In the genomic region with DNA sequence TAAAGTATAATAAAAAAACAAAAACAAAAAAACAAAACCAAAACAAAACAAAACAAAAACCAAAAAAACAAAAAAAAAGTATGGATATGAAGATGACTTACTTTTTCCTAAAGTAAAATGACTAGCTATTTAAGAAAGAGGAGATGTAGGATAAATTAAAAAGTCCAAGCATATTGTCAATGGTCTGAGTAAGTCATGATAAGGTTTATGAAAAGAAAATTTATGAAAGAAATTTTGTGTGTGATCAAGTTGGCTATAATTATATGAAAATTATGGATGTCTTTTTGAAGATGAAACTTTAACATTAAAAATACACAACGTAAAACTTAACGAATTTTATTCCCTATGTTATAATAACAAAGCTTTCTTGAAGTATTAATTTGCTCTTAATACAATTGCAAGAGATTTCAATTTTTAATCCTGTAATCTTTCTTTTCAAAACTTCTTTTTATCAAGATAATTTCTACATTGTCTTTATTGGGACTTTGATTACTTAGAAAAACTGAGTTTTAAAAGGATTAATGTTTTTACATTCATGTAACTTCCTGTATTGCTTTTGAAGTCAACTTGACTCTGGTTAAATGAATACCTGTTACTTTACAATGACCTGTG, we compare ENCODE assay signal across 19 cellular contexts.
DNase-seq lines count a peak whose midpoint lies in the region; ATAC-seq, FAIRE-seq and TF ChIP-seq lines count a peak whose summit lies in the region.
"Had no signal": no experiment of that assay in that cellular context is flagged by ENCODE, and none has a peak within 500 bp of the region (broad histone marks: within the 10 kb centered on the region; RNA-seq: fewer than 3 reads in every experiment).

No MANE protein-coding gene starts in this region.

- no peak overlapping the region for H3K9ac ChIP-seq in HepG2 (ENCODE audit: insufficient read depth, low read depth, low read length)
- H3K9ac ChIP-seq: SK-N-SH had no signal

- no peak overlapping the region for H3K27ac ChIP-seq in HepG2 (ENCODE audit: extremely low read length, insufficient read depth, low read length)
- no peak overlapping the region for H3K27ac ChIP-seq in right lobe of liver
- H3K27ac ChIP-seq: C4-2B had no signal

- intact Hi-C loops in HepG2 (cut with micrococcal nuclease; ENCODE audit: unreplicated experiment) (no loop called here), right lobe of liver (cut with DNase I) (no loop called here)

- POLR2A ChIA-PET in HepG2 (lab: Yijun Ruan, JAX): no interaction called here

- BruUV-seq in HepG2 (replicated peaks; lab: Mats Ljungman, UMichigan): no TSS peak

- no peaks in the 10 kb centered on the region for H4K20me1 ChIP-seq in HepG2 (ENCODE audit: insufficient read depth, low read length)

- H3K9me3 ChIP-seq in HepG2 (ENCODE audit: low read length): peaks cover 38% of the 10 kb centered on the region
- H3K9me3 ChIP-seq in right lobe of liver: peaks cover 0 to 6% (median 0%) of the 10 kb centered on the region in 4 donors

- no peak for TF ChIP-seq POLR2A in HepG2 (IDR thresholded peaks at IDR 0.05; ENCODE audit: insufficient read depth in 1 of 2, low read depth in 2 of 2, low read length in 2 of 2)
- TF ChIP-seq POLR2A in right lobe of liver (IDR thresholded peaks at IDR 0.05): no peak

- H3K4me2 ChIP-seq in HepG2 (ENCODE audit: low read depth, low read length): no peak overlapping the region
- H3K4me2 ChIP-seq: SK-N-SH had no signal

- H3K27me3 ChIP-seq in HepG2 (ENCODE audit: control insufficient read depth in 1 of 2, insufficient read depth in 2 of 2, low read length in 2 of 2) (no peaks in the 10 kb centered on the region), right lobe of liver (no peaks in the 10 kb centered on the region)

- H3K4me3 ChIP-seq in HepG2 (replicated peaks in 1 of 3; ENCODE audit: insufficient read depth in 1 of 3, low read depth in 2 of 3, low read length in 3 of 3) (no peak overlapping the region), right lobe of liver (no peak overlapping the region)

- no peaks in the 10 kb centered on the region for H3K36me3 ChIP-seq in HepG2 (replicated peaks in 1 of 2; ENCODE audit: control insufficient read depth in 1 of 2, insufficient read depth in 2 of 2, low read length in 2 of 2)
- H3K36me3 ChIP-seq in right lobe of liver: no peaks in the 10 kb centered on the region

- TF ChIP-seq CTCF in HepG2 (CRISPR knock-in tag; IDR thresholded peaks at IDR 0.05) (no peak), right lobe of liver (IDR thresholded peaks at IDR 0.05) (no peak)

- DNase-seq in HepG2 (ENCODE audit: low spot score) (no peak), right lobe of liver (no peak), NCI-H226 (peak; percentile 13), SK-N-DZ (ENCODE audit: low spot score) (no peak), globus pallidus (ENCODE audit: low spot score) (no peak)
- DNase-seq: DMS153, Karpas-422, NCI-H1105 treated with DMSO at 0.1 percent for 48 hours, NCI-H1694 treated with DMSO at 0.1 percent for 48 hours, NCI-H510A, NCI-H774, Right ventricle myocardium superior, SK-N-SH, T-helper 1 cell had no signal

- no peak for TF ChIP-seq RAD21 in HepG2 (CRISPR knock-in tag; IDR thresholded peaks at IDR 0.05)

- no peaks in the 10 kb centered on the region for H3K79me2 ChIP-seq in HepG2 (ENCODE audit: insufficient read depth, low read length)

- H3K4me1 ChIP-seq in HepG2 (ENCODE audit: insufficient read depth, low read length) (no peaks in the 10 kb centered on the region), right lobe of liver (no peaks in the 10 kb centered on the region)

- TF ChIP-seq EP300 in HepG2 (IDR thresholded peaks at IDR 0.05; ENCODE audit: low read depth in 2 of 2, low read length in 2 of 2): no peak
- no peak for TF ChIP-seq EP300 in HepG2 (CRISPR knock-in tag; IDR thresholded peaks at IDR 0.05; ENCODE audit: borderline replicate concordance)

- CTCF ChIA-PET in HepG2 (lab: Yijun Ruan, JAX; ENCODE audit: low intra/inter-chr PET ratio, low total read pairs): no interaction called here

- no peak for FAIRE-seq in HepG2 (lab: Jason Lieb, UNC)
- FAIRE-seq in colon (lab: Jason Lieb, UNC): peak; percentile 88

- 1% methylated on average over 2 of the region's 2 CpGs for WGBS in HepG2 (ENCODE audit: low lambda C conversion rate)
- 44% methylated on average over 2 of the region's 2 CpGs for WGBS in right lobe of liver (ENCODE audit: insufficient coverage, low coverage, low lambda C conversion rate, missing lambda C conversion rate)

- ATAC-seq in HepG2 (no peak), right lobe of liver (no peak), HG03342 (IDR thresholded peaks at IDR 0.05; ENCODE audit: unreplicated experiment) (no peak)
- ATAC-seq: HCT116, Panc1 had no signal

- no peak overlapping the region for H2AFZ ChIP-seq in HepG2 (ENCODE audit: low read length)

- in situ Hi-C loops in HepG2 (cut with HindIII; ENCODE audit: extremely low pct_ligation_motif_present, low pct_unique_long_range_greater_than_20kb): no loop called here

TF ChIP-seq in HepG2, 621 proteins besides CTCF, POLR2A, EP300 and RAD21:
- TF ChIP-seq, protein P1, sequence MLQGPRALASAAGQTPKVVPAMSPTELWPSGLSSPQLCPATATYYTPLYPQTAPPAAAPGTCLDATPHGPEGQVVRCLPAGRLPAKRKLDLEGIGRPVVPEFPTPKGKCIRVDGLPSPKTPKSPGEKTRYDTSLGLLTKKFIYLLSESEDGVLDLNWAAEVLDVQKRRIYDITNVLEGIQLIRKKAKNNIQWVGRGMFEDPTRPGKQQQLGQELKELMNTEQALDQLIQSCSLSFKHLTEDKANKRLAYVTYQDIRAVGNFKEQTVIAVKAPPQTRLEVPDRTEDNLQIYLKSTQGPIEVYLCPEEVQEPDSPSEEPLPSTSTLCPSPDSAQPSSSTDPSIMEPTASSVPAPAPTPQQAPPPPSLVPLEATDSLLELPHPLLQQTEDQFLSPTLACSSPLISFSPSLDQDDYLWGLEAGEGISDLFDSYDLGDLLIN (CRISPR knock-in tag; IDR thresholded peaks at IDR 0.05; ENCODE audit: borderline replicate concordance): no peak
- TF ChIP-seq NR2F2 (IDR thresholded peaks at IDR 0.05; ENCODE audit: borderline replicate concordance, low read depth) (no peak), ZFP36 (IDR thresholded peaks at IDR 0.05; ENCODE audit: borderline replicate concordance, low read depth, low read length, partially characterized antibody) (peak; percentile 62), ZNF160 (CRISPR knock-in tag; IDR thresholded peaks at IDR 0.05) (no peak)
